In genomic region chr13:61728468-61728867, GRCh38 we compare ENCODE assay signal across 12 cellular contexts.
A peak's percentile ranks its signal among the peaks of the same experiment; 100 is the strongest.
DNase-seq lines count a peak whose midpoint lies in the region; ATAC-seq and TF ChIP-seq lines count a peak whose summit lies in the region.
"Had no signal": no experiment of that assay in that cellular context is flagged by ENCODE, and none has a peak within 500 bp of the region (broad histone marks: within the 10 kb centered on the region; RNA-seq: fewer than 3 reads in every experiment).

No MANE protein-coding gene starts in this region.

- no peak for TF ChIP-seq CTCF in PC-3 (conservative IDR thresholded peaks at IDR 0.05; ENCODE audit: low read depth, low read length)
- no peak for TF ChIP-seq CTCF in fibroblast of the aortic adventitia (IDR thresholded peaks at IDR 0.05; ENCODE audit: insufficient read depth, low read length)
- TF ChIP-seq CTCF in brain microvascular endothelial cell (IDR thresholded peaks at IDR 0.05; ENCODE audit: low read depth, low read length, missing control alignments), result no peak

- H3K9ac ChIP-seq in PC-3 (ENCODE audit: low read length), result no peak overlapping the region

- intact Hi-C loops in PC-3 (cut with micrococcal nuclease), result no loop called here

- H2AFZ ChIP-seq in PC-3 (ENCODE audit: low read length), result no peak overlapping the region

- no peak overlapping the region for H3K4me2 ChIP-seq in PC-3 (ENCODE audit: low read length)

- no peaks in the 10 kb centered on the region for H3K27me3 ChIP-seq in PC-3 (ENCODE audit: low read length)
- H3K27me3 ChIP-seq in brain microvascular endothelial cell (replicated peaks), result no peaks in the 10 kb centered on the region
- H3K27me3 ChIP-seq: testis had no signal

- H3K9me2 ChIP-seq in PC-3 (replicated peaks; ENCODE audit: low read length), result no peaks in the 10 kb centered on the region

- in situ Hi-C loops in brain microvascular endothelial cell (cut with HindIII; ENCODE audit: low pct_ligation_motif_present, low sequenced_read_pairs), result no loop called here

- DNase-seq in GM04504 (ENCODE audit: low read depth), result peak; percentile 9
- DNase-seq in PC-3, result no peak
- peak; percentile 0 for DNase-seq in fibroblast of the aortic adventitia (ENCODE audit: low read depth)
- peak; percentile 59 for DNase-seq in renal cortical epithelial cell (ENCODE audit: low read depth)
- DNase-seq in HPDE6-E6E7 (ENCODE audit: extremely low spot score), result no peak
- DNase-seq in mesenteric fat pad (ENCODE audit: low spot score), result no peak
- no peak for DNase-seq in brain microvascular endothelial cell
- DNase-seq: activated T-cell treated with anti-CD3 and anti-CD28 coated beads, Interleukin-2, amount 50 U/mL, for 1 hour; NCI-H1694 treated with DMSO at 0.1 percent for 48 hours; T-helper 1 cell; testis had no signal

- H3K4me3 ChIP-seq in PC-3 (ENCODE audit: low read length) (no peak overlapping the region), fibroblast of the aortic adventitia (ENCODE audit: low read depth, low read length) (no peak overlapping the region), brain microvascular endothelial cell (ENCODE audit: low read depth, low read length) (no peak overlapping the region)
- H3K4me3 ChIP-seq: testis had no signal

- H3K36me3 ChIP-seq in PC-3 (ENCODE audit: low read depth, low read length) (no peaks in the 10 kb centered on the region), brain microvascular endothelial cell (replicated peaks) (no peaks in the 10 kb centered on the region)

- CTCF ChIA-PET in PC-3 (lab: Charles Lee), result interaction anchor here (0.5 kb wide), 1 partner anchor 8 kb away, joined by 3 read pairs; no protein-coding TSS in a partner anchor

- POLR2A ChIA-PET in PC-3 (lab: Charles Lee; ENCODE audit: unreplicated experiment), result no interaction called here

- H3K79me2 ChIP-seq in PC-3 (ENCODE audit: low read length), result no peaks in the 10 kb centered on the region

- no peaks in the 10 kb centered on the region for H4K20me1 ChIP-seq in PC-3 (ENCODE audit: low read length)

- no peaks in the 10 kb centered on the region for H3K9me3 ChIP-seq in PC-3 (ENCODE audit: low read length)
- H3K9me3 ChIP-seq: testis had no signal

- H3F3A ChIP-seq in PC-3 (ENCODE audit: low read length, unreplicated experiment), result no peaks in the 10 kb centered on the region

- H3K27ac ChIP-seq in PC-3 (ENCODE audit: low read length) (no peak overlapping the region), brain microvascular endothelial cell (no peak overlapping the region)
- H3K27ac ChIP-seq: testis had no signal

- no peaks in the 10 kb centered on the region for H3K4me1 ChIP-seq in PC-3 (ENCODE audit: insufficient read depth, low read length)
- H3K4me1 ChIP-seq: testis had no signal

- ATAC-seq in PC-3 (peak; percentile 71), GM21367 (IDR thresholded peaks at IDR 0.05; ENCODE audit: unreplicated experiment) (no peak)

- no TSS peak for BruUV-seq in PC-3 (replicated peaks; lab: Mats Ljungman, UMichigan)

Comparison
In these comparisons a context has a peak if more than half of its experiments do, and no peak if none do; other contexts are left out.
1. DNase-seq: peak in GM04504 (single experiment), fibroblast of the aortic adventitia (single experiment) and renal cortical epithelial cell (single experiment); none in PC-3 (single experiment), HPDE6-E6E7 (single experiment), mesenteric fat pad (single experiment) and brain microvascular endothelial cell (single experiment).